20 cellular contexts compared by ENCODE assay signal in the genomic region with DNA sequence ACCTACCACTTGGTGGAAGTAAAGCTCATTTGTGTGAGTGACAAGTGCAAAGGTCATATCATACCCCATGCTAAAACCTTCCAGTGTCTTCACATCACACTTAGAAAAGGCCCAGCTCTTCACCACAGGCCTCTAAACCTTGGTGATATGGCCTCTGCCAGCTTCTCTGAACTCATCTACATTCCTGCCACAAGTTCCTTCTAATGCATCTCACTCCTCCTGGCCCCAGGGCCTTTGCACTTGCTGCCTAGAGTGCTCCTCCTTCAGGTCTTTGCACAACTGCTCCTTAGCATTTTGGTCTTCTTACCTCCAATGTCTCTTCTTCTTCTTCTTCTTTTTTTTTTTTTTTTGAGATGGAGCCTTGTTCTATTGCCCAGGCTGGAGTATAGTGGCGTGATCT.
DNase-seq lines count a peak whose midpoint lies in the region; FAIRE-seq and TF ChIP-seq lines count a peak whose summit lies in the region.
"Had no signal": no experiment of that assay in that cellular context is flagged by ENCODE, and none has a peak within 500 bp of the region (broad histone marks: within the 10 kb centered on the region; RNA-seq: fewer than 3 reads in every experiment).

No MANE protein-coding gene starts in this region.

- no peak for TF ChIP-seq CTCF in D721Med (IDR thresholded peaks at IDR 0.05; ENCODE audit: insufficient read depth, missing control alignments)

- no peak for FAIRE-seq in GM12891 (lab: Jason Lieb, UNC)
- FAIRE-seq in urothelium cell line (lab: Jason Lieb, UNC) = no peak
- FAIRE-seq in D721Med (lab: Jason Lieb, UNC) = no peak
- FAIRE-seq: A549, GM12892, GM19239 had no signal

- no peak for TF ChIP-seq POLR2A in GM12891 (IDR thresholded peaks at IDR 0.05; ENCODE audit: low read depth, low read length)

- DNase-seq in DMS53 treated with DMSO at 0.1 percent for 48 hours (lab: John Stamatoyannopoulos, UW; ENCODE audit: unreplicated experiment) (peak; percentile 11), ecto neural progenitor cell (ENCODE audit: low spot score) (peak; percentile 5), mesenteric fat pad (ENCODE audit: low spot score) (peak; percentile 74), GM12891 (ENCODE audit: insufficient read length, low spot score) (no peak), urothelium cell line (ENCODE audit: low spot score) (no peak), D721Med (ENCODE audit: insufficient read length, low spot score) (no peak), DMS79 (lab: John Stamatoyannopoulos, UW) (no peak)
- DNase-seq: 8988T; ACHN; AML-193; BE2C; CD4-positive, alpha-beta T cell; CD8-positive, alpha-beta memory T cell; DMS79 treated with DMSO at 0.1 percent for 48 hours; GF-D8; H9; HFFc6 had no signal

TF ChIP-seq in GM12891, 5 proteins besides CTCF, POLR2A, EP300 and RAD21:
- no peak for TF ChIP-seq TAF1 (IDR thresholded peaks at IDR 0.05; ENCODE audit: low read depth, low read length)
- TF ChIP-seq POLR2AphosphoS5 (IDR thresholded peaks at IDR 0.05; ENCODE audit: low read depth, low read length) = no peak
- no peak for TF ChIP-seq POU2F2 (IDR thresholded peaks at IDR 0.05; ENCODE audit: low read depth, low read length)
- TF ChIP-seq PAX5 (IDR thresholded peaks at IDR 0.05; ENCODE audit: insufficient read depth, low read length, severe bottlenecking) = no peak
- no peak for TF ChIP-seq SPI1 (IDR thresholded peaks at IDR 0.05; ENCODE audit: low read depth, low read length)

Comparison
In these comparisons a context has a peak if more than half of its experiments do, and no peak if none do; other contexts are left out.
1. DNase-seq: peak in DMS53 treated with DMSO at 0.1 percent for 48 hours (single experiment), ecto neural progenitor cell (single experiment) and mesenteric fat pad (single experiment); none in GM12891 (single experiment), urothelium cell line (single experiment), D721Med (single experiment) and DMS79 (single experiment).